Comparison of ENCODE assay signal across 18 cellular contexts in the genomic region with DNA sequence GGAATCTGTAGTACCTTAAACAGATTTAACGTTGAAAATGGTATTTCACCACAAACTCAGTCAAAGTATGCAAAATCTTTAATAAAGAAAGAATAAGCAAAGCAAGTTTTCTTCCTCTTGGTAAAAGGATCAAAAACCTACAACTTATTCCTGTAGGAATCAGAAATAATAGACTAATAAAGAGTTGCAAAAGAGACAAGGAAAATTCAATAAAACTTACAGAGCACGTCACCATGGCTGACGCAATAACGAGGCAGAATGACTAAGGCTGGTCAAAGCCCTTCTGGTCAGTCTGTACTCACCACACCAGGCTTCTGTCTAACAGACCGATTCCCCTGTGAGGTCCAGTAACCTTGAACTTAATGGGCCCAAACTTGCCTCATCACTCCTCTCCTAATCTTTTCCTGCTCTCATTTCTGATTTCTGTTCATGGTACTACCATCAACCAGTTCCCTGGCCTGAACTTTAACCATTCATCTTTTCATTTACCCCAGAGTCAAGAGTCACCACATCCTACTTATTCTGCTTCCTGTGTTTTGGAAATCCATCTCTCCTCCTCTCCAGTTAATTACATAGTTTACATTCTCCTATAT. TPM values are rescaled to one million over a fixed set of nuclear protein-coding genes. Genes with fewer than 3 reads are reported as not detected.
DNase-seq lines count a peak whose midpoint lies in the region; ATAC-seq and TF ChIP-seq lines count a peak whose summit lies in the region.
"Had no signal": no experiment of that assay in that cellular context is flagged by ENCODE, and none has a peak within 500 bp of the region (broad histone marks: within the 10 kb centered on the region; RNA-seq: fewer than 3 reads in every experiment).

No MANE protein-coding gene starts in this region.

- CTCF ChIA-PET in BJ (lab: Yijun Ruan, JAX), result interaction anchor here (1.0 to 1.7 kb wide), 2 partner anchors 33 to 393 kb away, joined by 4 to 7 read pairs; no protein-coding TSS in a partner anchor

- H3K9me3 ChIP-seq in Karpas-422 (ENCODE audit: low read length), result no peaks in the 10 kb centered on the region
- H3K9me3 ChIP-seq in mesenchymal stem cell (ENCODE audit: control insufficient read depth, low read length), result no peaks in the 10 kb centered on the region

- no peak overlapping the region for H3K4me3 ChIP-seq in BJ (ENCODE audit: low read depth, low read length)
- H3K4me3 ChIP-seq in Karpas-422 (ENCODE audit: low read length), result no peak overlapping the region
- H3K4me3 ChIP-seq in cardiac fibroblast (replicated peaks in 1 of 2; ENCODE audit: low read depth in 2 of 2, low read length in 2 of 2), result no peak overlapping the region
- peak overlapping the region in 1 of 2 experiments; percentile 91 for H3K4me3 ChIP-seq in mesenchymal stem cell (ENCODE audit: insufficient read depth in 1 of 2, low read depth in 1 of 2, low read length in 2 of 2)
- H3K4me3 ChIP-seq: dorsolateral prefrontal cortex had no signal

- H3K36me3 ChIP-seq in BJ (ENCODE audit: control insufficient read depth, insufficient read depth, low read length) (peaks cover 8% of the 10 kb centered on the region; the same call in 1 of the 2 replicates), Karpas-422 (ENCODE audit: insufficient read depth, low read length) (no peaks in the 10 kb centered on the region), mesenchymal stem cell (ENCODE audit: control insufficient read depth in 1 of 2, insufficient read depth in 2 of 2, low read depth in 1 of 2, low read length in 2 of 2) (peaks cover 0 to 37% of the 10 kb centered on the region in 2 experiments)

- H3K4me2 ChIP-seq in Karpas-422 (ENCODE audit: low read depth, low read length, poor library complexity, severe bottlenecking) (no peak overlapping the region), mesenchymal stem cell (ENCODE audit: low read length, poor library complexity, severe bottlenecking) (no peak overlapping the region)

- no peaks in the 10 kb centered on the region for H3K79me2 ChIP-seq in Karpas-422 (ENCODE audit: low read length)
- H3K79me2 ChIP-seq: parathyroid adenoma had no signal

- H3K27me3 ChIP-seq in BJ (ENCODE audit: control insufficient read depth, insufficient read depth, low read length) (no peaks in the 10 kb centered on the region), Karpas-422 (ENCODE audit: low read length) (no peaks in the 10 kb centered on the region; the same call in 1 of the 2 replicates), mesenchymal stem cell (ENCODE audit: control insufficient read depth in 1 of 2, insufficient read depth in 1 of 2, low read length in 2 of 2) (no peaks in the 10 kb centered on the region)

- no peak overlapping the region for H3K23ac ChIP-seq in mesenchymal stem cell (ENCODE audit: low read length in 2 of 2)

- H2BK120ac ChIP-seq in mesenchymal stem cell (ENCODE audit: low read depth, low read length), result no peak overlapping the region

- H3K9ac ChIP-seq in Karpas-422 (ENCODE audit: low read length), result no peak overlapping the region
- H3K9ac ChIP-seq in mesenchymal stem cell (ENCODE audit: low read length), result peak overlapping the region; percentile 63
- H3K9ac ChIP-seq: parathyroid adenoma had no signal

- no peak for ATAC-seq in GM21367 (IDR thresholded peaks at IDR 0.05; ENCODE audit: unreplicated experiment)

- H2BK5ac ChIP-seq in mesenchymal stem cell (ENCODE audit: low read depth, low read length, poor library complexity, severe bottlenecking), result no peak overlapping the region

- H3K14ac ChIP-seq in mesenchymal stem cell (ENCODE audit: low read length in 2 of 2), result no peak overlapping the region

- peaks cover 5% of the 10 kb centered on the region for H3K4me1 ChIP-seq in Karpas-422 (ENCODE audit: low read length)
- H3K4me1 ChIP-seq in mesenchymal stem cell (ENCODE audit: control insufficient read depth, insufficient read depth, low read depth, low read length), result peaks cover 4% of the 10 kb centered on the region
- H3K4me1 ChIP-seq: parathyroid adenoma had no signal

- DNase-seq in BJ (ENCODE audit: low read depth) (peak; percentile 89), Karpas-422 (no peak), cardiac fibroblast (ENCODE audit: low read depth in 2 of 2) (peak; percentile 78 to 92), mesenchymal stem cell (peak; percentile 97), G401 (ENCODE audit: low spot score) (no peak), 8988T (no peak), SIG-M5 treated with dmso at 0.1 percent for 504 hours (lab: John Stamatoyannopoulos, UW; ENCODE audit: unreplicated experiment) (no peak)
- DNase-seq: activated CD8-positive, alpha-beta memory T cell treated with anti-CD3 and anti-CD28 coated beads, Interleukin-2, amount 50 U/mL, for 4 hours; activated naive CD8-positive, alpha-beta T cell treated with anti-CD3 and anti-CD28 coated beads, Interleukin-2, amount 10 ng/mL, durations not matched to agents 7 days and 5 days; C1 segment of cervical spinal cord; dorsolateral prefrontal cortex; NCI-H1105; NCI-H524 treated with DMSO at 0.1 percent for 48 hours; SIG-M5; stimulated activated CD4-positive, alpha-beta T cell treated with anti-CD3 and anti-CD28 coated beads, Interleukin-4, amount 100 ng/mL, for 24 hours; stimulated activated naive CD4-positive, alpha-beta T cell treated with Interleukin-2 at 50 U/mL for 16 hours had no signal

- POLR2A ChIA-PET in BJ (lab: Charles Lee), result interaction anchor here (0.9 kb wide), 1 partner anchor 23 kb away, joined by 3 read pairs; no protein-coding TSS in a partner anchor

- H2BK15ac ChIP-seq in mesenchymal stem cell (ENCODE audit: low read depth, poor library complexity, severe bottlenecking), result no peak overlapping the region

- H2AK5ac ChIP-seq in mesenchymal stem cell (ENCODE audit: low read length, severe bottlenecking), result no peak overlapping the region

- no peaks in the 10 kb centered on the region for H3K79me1 ChIP-seq in mesenchymal stem cell (replicated peaks; ENCODE audit: low read length, poor library complexity, severe bottlenecking)

- H4K8ac ChIP-seq in mesenchymal stem cell (ENCODE audit: low read length), result no peak overlapping the region

- H3K9me2 ChIP-seq in Karpas-422 (replicated peaks; ENCODE audit: insufficient read depth, low read length), result no peaks in the 10 kb centered on the region

- H3K27ac ChIP-seq in Karpas-422 (ENCODE audit: low read length), result no peak overlapping the region
- H3K27ac ChIP-seq in mesenchymal stem cell (ENCODE audit: low read length, poor library complexity, severe bottlenecking), result no peak overlapping the region
- H3K27ac ChIP-seq: dorsolateral prefrontal cortex, parathyroid adenoma had no signal

- in situ Hi-C loops in G401 (cut with HindIII; ENCODE audit: low sequenced_read_pairs), result no loop called here

- TF ChIP-seq CTCF in BJ (IDR thresholded peaks at IDR 0.05; ENCODE audit: insufficient read depth, low read depth, low read length) (no peak), cardiac fibroblast (IDR thresholded peaks at IDR 0.05; ENCODE audit: low read depth, low read length) (no peak)

- no peak overlapping the region for H2BK12ac ChIP-seq in mesenchymal stem cell (ENCODE audit: low read length in 2 of 2)

- H4K20me1 ChIP-seq in Karpas-422 (ENCODE audit: insufficient read depth, low read depth, low read length), result no peaks in the 10 kb centered on the region

- 17% methylated on average over 4 of the region's 5 CpGs for WGBS in mesenchymal stem cell

- H2AFZ ChIP-seq in Karpas-422 (ENCODE audit: low read length) (peak overlapping the region; percentile 14; the same call in 1 of the 2 replicates), mesenchymal stem cell (ENCODE audit: low read depth, low read length) (no peak overlapping the region)
- H2AFZ ChIP-seq: parathyroid adenoma had no signal

- H4K91ac ChIP-seq in mesenchymal stem cell (ENCODE audit: low read length), result no peak overlapping the region

- H3K18ac ChIP-seq in mesenchymal stem cell (ENCODE audit: low read depth in 1 of 2, low read length in 2 of 2), result peak overlapping the region in 1 of 2 experiments; percentile 87

- peak overlapping the region in 1 of 2 experiments; percentile 19 for H3K4ac ChIP-seq in mesenchymal stem cell (ENCODE audit: low read depth in 1 of 2, low read length in 2 of 2)

RNA-seq across cellular contexts. Expression of gene MASP1, which starts 5.0 kb away (rescaled TPM):
- 244 and 321 TPM in 2 replicates for polyA plus RNA-seq in BJ (2011; rRNA removed)
- polyA minus RNA-seq in BJ (2011; rRNA and poly(A)+ RNA removed), result 318 and 474 TPM in 2 replicates
- total RNA-seq in Karpas-422 (2014; rRNA removed; shearing (Covaris generic); ENCODE audit: low replicate concordance), result 0.04 TPM in 1 of 2 replicates, not detected in the other
- 57.8 TPM for polyA plus RNA-seq in mesenchymal stem cell (2013, experiment 1 of 2)
- polyA plus RNA-seq in mesenchymal stem cell (2013, experiment 2 of 2), result 58.9 TPM
- total RNA-seq in G401 (2014; rRNA removed; shearing (Covaris generic)), result not detected in 2 replicates
- total RNA-seq: activated naive CD8-positive, alpha-beta T cell treated with anti-CD3 and anti-CD28 coated beads, Interleukin-2, amount 10 ng/mL, durations not matched to agents 7 days and 5 days had no signal

Comparison
In these comparisons a context has a peak if more than half of its experiments do, and no peak if none do; other contexts are left out.
1. DNase-seq: peak in BJ (single experiment), cardiac fibroblast (2 of 2) and mesenchymal stem cell (single experiment); none in Karpas-422 (single experiment), G401 (single experiment), 8988T (single experiment) and SIG-M5 treated with dmso at 0.1 percent for 504 hours (single experiment).